Comparison of ENCODE assay signal across 18 cellular contexts in the genomic region with DNA sequence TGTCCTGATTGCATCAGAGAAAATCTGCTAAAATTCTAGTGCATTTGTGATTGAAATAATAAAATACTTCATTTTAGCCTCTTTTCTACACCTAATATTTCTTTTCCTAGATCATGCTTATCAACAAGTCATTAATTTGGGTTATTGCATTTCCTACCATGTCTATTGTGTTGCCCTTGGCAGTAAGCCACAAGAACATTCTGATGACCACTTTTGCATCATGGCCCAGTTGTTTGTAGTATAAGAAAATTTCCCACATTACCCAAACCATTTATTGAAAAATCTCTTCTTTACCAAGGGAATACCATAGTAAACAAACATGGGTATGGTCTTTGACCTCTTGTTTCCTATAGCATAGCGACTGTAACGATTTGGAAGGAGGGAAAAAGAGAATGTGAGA.
DNase-seq lines count a peak whose midpoint lies in the region; TF ChIP-seq lines count a peak whose summit lies in the region.
"Had no signal": no experiment of that assay in that cellular context is flagged by ENCODE, and none has a peak within 500 bp of the region (broad histone marks: within the 10 kb centered on the region; RNA-seq: fewer than 3 reads in every experiment).

No MANE protein-coding gene starts in this region.

- no peaks in the 10 kb centered on the region for H3K9me3 ChIP-seq in MG63

- H3K36me3 ChIP-seq in MG63, result peaks cover 29% of the 10 kb centered on the region

- no peaks in the 10 kb centered on the region for H3K27me3 ChIP-seq in MG63

- TF ChIP-seq CTCF in astrocyte of the spinal cord (IDR thresholded peaks at IDR 0.05; ENCODE audit: low read depth, low read length) (no peak), fibroblast of mammary gland (conservative IDR thresholded peaks at IDR 0.05; ENCODE audit: control insufficient read depth, insufficient read depth, low read depth, low read length) (no peak)

- in situ Hi-C loops in astrocyte of the spinal cord (cut with HindIII; ENCODE audit: low sequenced_read_pairs), result no loop called here

- no peak overlapping the region for H3K4me3 ChIP-seq in astrocyte of the spinal cord (ENCODE audit: low read depth, low read length)
- no peak overlapping the region for H3K4me3 ChIP-seq in fibroblast of mammary gland (ENCODE audit: control insufficient read depth, low read depth, low read length)
- no peak overlapping the region for H3K4me3 ChIP-seq in MG63

- DNase-seq in NCI-H2227 (lab: John Stamatoyannopoulos, UW; ENCODE audit: unreplicated experiment) (peak; percentile 7), NCI-H2227 treated with DMSO at 0.1 percent for 48 hours (lab: John Stamatoyannopoulos, UW) (no peak), astrocyte of the spinal cord (ENCODE audit: low read depth, low spot score) (peak; percentile 21), fibroblast of mammary gland (ENCODE audit: low read depth) (peak; percentile 61), pulmonary artery endothelial cell (ENCODE audit: low read depth, low spot score) (peak; percentile 5), ecto neural progenitor cell (ENCODE audit: low spot score) (no peak), glomerular visceral epithelial cell (ENCODE audit: extremely low spot score) (no peak), MG63 (no peak)
- DNase-seq: C1 segment of cervical spinal cord; DMS153; HCEC 1CT; NCI-H1048; NCI-H146; NCI-H345; NCI-H526 treated with DMSO at 0.1 percent for 48 hours; NK-92 treated with Interleukin-12 subunit alpha and Interleukin-12 subunit beta, amount 100 ng/mL, for 24 hours; OCI-M1; RPMI8226 had no signal

Comparison
In these comparisons a context has a peak if more than half of its experiments do, and no peak if none do; other contexts are left out.
1. DNase-seq: peak in NCI-H2227 (single experiment), astrocyte of the spinal cord (single experiment), fibroblast of mammary gland (single experiment) and pulmonary artery endothelial cell (single experiment); none in NCI-H2227 treated with DMSO at 0.1 percent for 48 hours (single experiment), ecto neural progenitor cell (single experiment), glomerular visceral epithelial cell (single experiment) and MG63 (single experiment).